In the genomic region with DNA sequence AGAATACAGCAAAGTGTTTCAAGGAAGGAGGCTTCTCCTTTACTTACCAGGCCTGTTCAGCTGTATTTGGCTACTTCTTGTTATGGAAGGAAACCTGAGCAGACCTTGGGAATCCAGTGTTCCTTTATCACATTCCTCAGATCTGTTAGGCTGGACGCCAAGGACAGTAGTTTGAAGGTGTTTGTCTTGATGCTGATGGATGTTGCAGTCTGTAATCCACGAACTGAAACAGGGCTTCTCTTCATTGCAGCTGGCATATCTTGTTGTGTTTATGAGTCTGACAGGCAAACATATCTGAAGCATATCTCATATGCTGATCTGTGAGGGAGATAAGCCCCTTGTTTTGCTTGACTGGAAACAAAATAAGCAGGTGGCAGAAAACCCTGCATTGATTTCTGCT, we compare ENCODE assay signal across 26 cellular contexts.
DNase-seq lines count a peak whose midpoint lies in the region; ATAC-seq, FAIRE-seq and TF ChIP-seq lines count a peak whose summit lies in the region.
"Had no signal": no experiment of that assay in that cellular context is flagged by ENCODE, and none has a peak within 500 bp of the region (broad histone marks: within the 10 kb centered on the region; RNA-seq: fewer than 3 reads in every experiment).

No MANE protein-coding gene starts in this region.

- no peak overlapping the region for H3K9ac ChIP-seq in Karpas-422 (ENCODE audit: low read length)

- no peaks in the 10 kb centered on the region for H3K9me2 ChIP-seq in Karpas-422 (replicated peaks; ENCODE audit: insufficient read depth, low read length)

- no peaks in the 10 kb centered on the region for H3K27me3 ChIP-seq in Karpas-422 (ENCODE audit: low read length)
- H3K27me3 ChIP-seq: MG63, pancreas, suprapubic skin, upper lobe of right lung had no signal

- H2AFZ ChIP-seq in Karpas-422 (ENCODE audit: low read length): no peak overlapping the region

- H3K4me2 ChIP-seq in Karpas-422 (ENCODE audit: low read depth, low read length, poor library complexity, severe bottlenecking): no peak overlapping the region
- H3K4me2 ChIP-seq: smooth muscle cell had no signal

- no peaks in the 10 kb centered on the region for H3K36me3 ChIP-seq in Karpas-422 (ENCODE audit: insufficient read depth, low read length)
- H3K36me3 ChIP-seq: MG63, pancreas, suprapubic skin, upper lobe of right lung had no signal

- peak; percentile 91 for FAIRE-seq in urothelium cell line (lab: Jason Lieb, UNC)
- FAIRE-seq: H54, HTR-8/SVneo, pancreas had no signal

- ATAC-seq in HG03432 (IDR thresholded peaks at IDR 0.05; ENCODE audit: unreplicated experiment): no peak
- ATAC-seq: activated CD4-positive, alpha-beta T cell treated with anti-CD3 and anti-CD28 coated beads for 36 hours; activated CD8-positive, alpha-beta T cell treated with anti-CD3 and anti-CD28 coated beads for 36 hours; left lobe of liver; pancreas; upper lobe of right lung had no signal

- no peak overlapping the region for H3K27ac ChIP-seq in Karpas-422 (ENCODE audit: low read length)
- H3K27ac ChIP-seq: pancreas, suprapubic skin, upper lobe of right lung had no signal

- no peaks in the 10 kb centered on the region for H3K4me1 ChIP-seq in Karpas-422 (ENCODE audit: low read length)
- H3K4me1 ChIP-seq: upper lobe of right lung had no signal

- H4K20me1 ChIP-seq in Karpas-422 (ENCODE audit: insufficient read depth, low read depth, low read length): no peaks in the 10 kb centered on the region

- no peak for TF ChIP-seq CTCF in fibroblast of villous mesenchyme (IDR thresholded peaks at IDR 0.05; ENCODE audit: insufficient read depth, low read depth, low read length)

- H3K9me3 ChIP-seq in Karpas-422 (ENCODE audit: low read length): no peaks in the 10 kb centered on the region
- H3K9me3 ChIP-seq: MG63, pancreas, suprapubic skin, upper lobe of right lung had no signal

- POLR2A ChIA-PET in HEK293T (lab: Yijun Ruan, JAX): no interaction called here

- no peaks in the 10 kb centered on the region for H3K79me2 ChIP-seq in Karpas-422 (ENCODE audit: low read length)

- DNase-seq in NCI-H1417 (lab: John Stamatoyannopoulos, UW) (peak in 2 of 3 experiments; percentile 20 to 25), NCI-H1417 treated with DMSO at 0.1 percent for 48 hours (lab: John Stamatoyannopoulos, UW) (no peak), SK-N-DZ (ENCODE audit: low spot score) (peak; percentile 37), fibroblast of villous mesenchyme (ENCODE audit: low read depth) (peak; percentile 9), urothelium cell line (ENCODE audit: low spot score) (no peak), Karpas-422 (no peak), HEK293T (ENCODE audit: extremely low spot score) (no peak)
- DNase-seq: activated CD4-positive, alpha-beta T cell treated with anti-CD3 and anti-CD28 coated beads for 36 hours; activated CD8-positive, alpha-beta memory T cell treated with anti-CD3 and anti-CD28 coated beads, Interleukin-2, amount 50 U/mL, for 48 hours; activated CD8-positive, alpha-beta T cell treated with anti-CD3 and anti-CD28 coated beads for 36 hours; activated naive CD4-positive, alpha-beta T cell treated with anti-CD3 and anti-CD28 coated beads, Interleukin-2, amount 50 U/mL, for 16 hours; amniotic stem cell; hypothalamus; MG63; NCI-H1436 treated with DMSO at 0.1 percent for 48 hours; NCI-H2081 treated with DMSO at 0.1 percent for 48 hours; pancreas; Right ventricle myocardium superior; stimulated activated naive CD4-positive, alpha-beta T cell; upper lobe of right lung had no signal

- CTCF ChIA-PET in HEK293T (lab: Yijun Ruan, JAX): no interaction called here

- no peak overlapping the region for H3K4me3 ChIP-seq in fibroblast of villous mesenchyme (ENCODE audit: low read depth, low read length)
- H3K4me3 ChIP-seq in Karpas-422 (ENCODE audit: low read length): no peak overlapping the region
- H3K4me3 ChIP-seq: MG63, pancreas, smooth muscle cell, suprapubic skin, upper lobe of right lung had no signal

TF ChIP-seq in HEK293T, 16 proteins besides CTCF, POLR2A, EP300 and RAD21:
- TF ChIP-seq TARDBP (IDR thresholded peaks at IDR 0.05) (no peak), HDGF (IDR thresholded peaks at IDR 0.05; ENCODE audit: borderline replicate concordance) (no peak), CTBP1 (IDR thresholded peaks at IDR 0.05; ENCODE audit: borderline replicate concordance) (no peak), L3MBTL2 (conservative IDR thresholded peaks at IDR 0.05) (no peak), NFRKB (IDR thresholded peaks at IDR 0.05) (no peak), PKNOX1 (IDR thresholded peaks at IDR 0.05) (no peak), ARNT (IDR thresholded peaks at IDR 0.05) (no peak), FOXM1 (IDR thresholded peaks at IDR 0.05; ENCODE audit: borderline replicate concordance) (no peak), SUZ12 (IDR thresholded peaks at IDR 0.05) (no peak), LEF1 (IDR thresholded peaks at IDR 0.05; ENCODE audit: borderline replicate concordance) (no peak)

Comparison
In these comparisons a context has a peak if more than half of its experiments do, and no peak if none do; other contexts are left out.
1. DNase-seq: peak in NCI-H1417 (2 of 3), SK-N-DZ (single experiment) and fibroblast of villous mesenchyme (single experiment); none in NCI-H1417 treated with DMSO at 0.1 percent for 48 hours (single experiment), urothelium cell line (single experiment), Karpas-422 (single experiment) and HEK293T (single experiment).